20 cellular contexts compared by ENCODE assay signal in the genomic region with DNA sequence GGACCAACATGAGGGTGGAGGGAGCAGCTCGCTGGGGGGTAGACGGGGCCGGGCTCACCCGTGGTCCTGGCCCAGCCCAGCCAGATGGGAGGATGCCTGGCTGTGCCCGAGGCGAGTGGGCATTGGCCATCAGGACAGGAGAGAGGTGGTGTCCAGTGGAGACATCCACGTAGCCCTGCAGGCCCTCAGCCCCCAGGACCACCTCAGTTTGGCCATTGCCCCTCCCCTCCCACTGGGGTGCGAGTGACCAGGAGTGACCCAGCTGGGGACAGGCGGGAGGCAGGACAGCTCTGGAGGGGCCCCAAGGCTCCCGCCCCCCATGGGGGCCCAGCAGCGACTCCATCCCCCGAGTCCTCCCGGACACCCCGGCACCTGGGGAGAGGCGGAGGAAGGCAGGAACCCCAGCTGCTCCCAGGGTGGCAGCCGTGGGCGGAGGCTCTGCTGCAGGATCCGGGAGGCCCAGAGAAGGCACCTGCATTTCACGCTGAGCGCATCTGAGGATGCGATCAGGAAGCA. TPM values are rescaled to one million over a fixed set of nuclear protein-coding genes. Genes with fewer than 3 reads are reported as not detected.
DNase-seq lines count a peak whose midpoint lies in the region; ATAC-seq, FAIRE-seq and TF ChIP-seq lines count a peak whose summit lies in the region.
"Had no signal": no experiment of that assay in that cellular context is flagged by ENCODE, and none has a peak within 500 bp of the region (broad histone marks: within the 10 kb centered on the region; RNA-seq: fewer than 3 reads in every experiment).

No MANE protein-coding gene starts in this region.

- H3K9me1 ChIP-seq in K562 (ENCODE audit: control insufficient read depth, insufficient read depth, low read length) = no peaks in the 10 kb centered on the region

- TF ChIP-seq CTCF in right lobe of liver (IDR thresholded peaks at IDR 0.05) = no peak
- no peak for TF ChIP-seq CTCF in HepG2 (CRISPR knock-in tag; IDR thresholded peaks at IDR 0.05)
- no peak for TF ChIP-seq CTCF in K562 (IDR thresholded peaks at IDR 0.05 in 2 of 3, conservative IDR thresholded peaks at IDR 0.05 in 1 of 3; ENCODE audit: insufficient read depth in 2 of 3, low read depth in 1 of 3, low read length in 3 of 3)
- no peak for TF ChIP-seq CTCF in osteoblast (IDR thresholded peaks at IDR 0.05; ENCODE audit: extremely low read depth, low read depth, low read length)

- peak in 2 of 3 donors; percentile 12 to 52 for DNase-seq in right lobe of liver
- no peak for DNase-seq in HepG2 (ENCODE audit: low spot score)
- DNase-seq in K562 (ENCODE audit: extremely low read depth in 1 of 4, low spot score in 3 of 4) = no peak
- DNase-seq in osteoblast (ENCODE audit: insufficient read length, low spot score, missing footprints) = peak; percentile 84
- no peak for DNase-seq in NCI-H1436 (lab: John Stamatoyannopoulos, UW)
- no peak for DNase-seq in DMS153 (lab: John Stamatoyannopoulos, UW)
- DNase-seq: Calu3; CD4-positive, alpha-beta T cell; DMS79 treated with DMSO at 0.1 percent for 48 hours; GM23248; MG63; NCI-H1092; NCI-H1694; NCI-H510A treated with DMSO at 0.1 percent for 48 hours; NCI-H82; SHP77 treated with DMSO at 0.1 percent for 48 hours had no signal

- H2AFZ ChIP-seq in HepG2 (ENCODE audit: low read length) (no peak overlapping the region), K562 (ENCODE audit: low read depth, low read length) (no peak overlapping the region), osteoblast (ENCODE audit: low read length) (no peak overlapping the region)
- H2AFZ ChIP-seq: GM23248 had no signal

- intact Hi-C loops in right lobe of liver (cut with DNase I) (no loop called here), HepG2 (cut with micrococcal nuclease; ENCODE audit: unreplicated experiment) (no loop called here), K562 (cut with micrococcal nuclease) (no loop called here)

- H3K36me3 ChIP-seq in right lobe of liver (no peaks in the 10 kb centered on the region), HepG2 (replicated peaks in 1 of 2; ENCODE audit: control insufficient read depth in 1 of 2, insufficient read depth in 2 of 2, low read length in 2 of 2) (no peaks in the 10 kb centered on the region), K562 (ENCODE audit: control insufficient read depth, insufficient read depth, low read length) (no peaks in the 10 kb centered on the region), osteoblast (ENCODE audit: insufficient read depth, low read length) (no peaks in the 10 kb centered on the region)
- H3K36me3 ChIP-seq: MG63 had no signal

- CTCF ChIA-PET in HepG2 (lab: Yijun Ruan, JAX; ENCODE audit: low intra/inter-chr PET ratio, low total read pairs) (no interaction called here), K562 (lab: Yijun Ruan, JAX; ENCODE audit: low intra/inter-chr PET ratio) (no interaction called here)

- no peak for TF ChIP-seq POLR2A in right lobe of liver (IDR thresholded peaks at IDR 0.05)
- TF ChIP-seq POLR2A in HepG2 (IDR thresholded peaks at IDR 0.05; ENCODE audit: insufficient read depth in 1 of 2, low read depth in 2 of 2, low read length in 2 of 2) = no peak
- TF ChIP-seq POLR2A in K562 (conservative IDR thresholded peaks at IDR 0.05) = no peak

- no peaks in the 10 kb centered on the region for H4K20me1 ChIP-seq in HepG2 (ENCODE audit: insufficient read depth, low read length)
- no peaks in the 10 kb centered on the region for H4K20me1 ChIP-seq in K562 (replicated peaks; ENCODE audit: control insufficient read depth, insufficient read depth, low read length)
- H4K20me1 ChIP-seq in osteoblast (ENCODE audit: insufficient read depth, low read length) = no peaks in the 10 kb centered on the region

- no peak overlapping the region for H3K9ac ChIP-seq in HepG2 (ENCODE audit: insufficient read depth, low read depth, low read length)
- H3K9ac ChIP-seq in K562 (ENCODE audit: insufficient read depth in 1 of 2, low read depth in 2 of 2, low read length in 2 of 2) = peak overlapping the region in 1 of 2 experiments; percentile 64; a peak in 2 of 4 replicates
- H3K9ac ChIP-seq: GM23248 had no signal

- no peaks in the 10 kb centered on the region for H3K4me1 ChIP-seq in right lobe of liver
- peaks cover 16% of the 10 kb centered on the region for H3K4me1 ChIP-seq in HepG2 (ENCODE audit: insufficient read depth, low read length)
- peaks cover 13 to 84% of the 10 kb centered on the region in 2 experiments; a peak in 4 of 5 replicates for H3K4me1 ChIP-seq in K562 (replicated peaks in 1 of 2; ENCODE audit: control insufficient read depth in 2 of 2, insufficient read depth in 2 of 2, low read length in 2 of 2)
- H3K4me1 ChIP-seq in osteoblast (ENCODE audit: insufficient read depth, low read length) = peaks cover 8% of the 10 kb centered on the region

- H3K27me3 ChIP-seq in right lobe of liver (no peaks in the 10 kb centered on the region), HepG2 (ENCODE audit: control insufficient read depth in 1 of 2, insufficient read depth in 2 of 2, low read length in 2 of 2) (peaks cover under 1 to 6% of the 10 kb centered on the region in 2 experiments; a peak in 3 of 5 replicates), K562 (ENCODE audit: control insufficient read depth in 2 of 2, insufficient read depth in 2 of 2, low read length in 2 of 2) (no peaks in the 10 kb centered on the region), osteoblast (ENCODE audit: insufficient read depth, low read length) (no peaks in the 10 kb centered on the region)
- H3K27me3 ChIP-seq: MG63 had no signal

- no peaks in the 10 kb centered on the region for H3K79me2 ChIP-seq in HepG2 (ENCODE audit: insufficient read depth, low read length)
- H3K79me2 ChIP-seq in K562 (ENCODE audit: control insufficient read depth, insufficient read depth, low read length) = no peaks in the 10 kb centered on the region
- H3K79me2 ChIP-seq in osteoblast (ENCODE audit: insufficient read depth, low read length) = no peaks in the 10 kb centered on the region

- TF ChIP-seq EP300 in HepG2 (IDR thresholded peaks at IDR 0.05; ENCODE audit: low read depth in 2 of 2, low read length in 2 of 2) (no peak), HepG2 (CRISPR knock-in tag; IDR thresholded peaks at IDR 0.05; ENCODE audit: borderline replicate concordance) (no peak), K562 (IDR thresholded peaks at IDR 0.05; ENCODE audit: low read length) (no peak)

- POLR2A ChIA-PET in HepG2 (lab: Yijun Ruan, JAX) = interaction anchor here (1.9 kb wide), 1 partner anchor 10 kb away, joined by 7 read pairs; the partner anchor contains the start of gene ENTPD8
- POLR2A ChIA-PET in K562 (lab: Yijun Ruan, JAX) = interaction anchor here (1.0 to 1.2 kb wide), 2 partner anchors 10 to 110 kb away, joined by 3 read pairs; partner anchors contain the start of gene ENTPD8

- H3K27ac ChIP-seq in right lobe of liver (no peak overlapping the region), HepG2 (ENCODE audit: extremely low read length, insufficient read depth, low read length) (no peak overlapping the region), K562 (ENCODE audit: extremely low read depth, low read depth, low read length) (no peak overlapping the region), osteoblast (ENCODE audit: low read depth, low read length) (no peak overlapping the region)
- H3K27ac ChIP-seq: GM23248 had no signal

- WGBS in right lobe of liver (ENCODE audit: insufficient coverage, low coverage, low lambda C conversion rate, missing lambda C conversion rate) = 87% methylated on average over 3 of the region's 21 CpGs
- WGBS in HepG2 (ENCODE audit: low lambda C conversion rate) = 75% methylated on average over 7 of the region's 21 CpGs
- 36% methylated on average over 17 of the region's 21 CpGs for WGBS in K562 (ENCODE audit: insufficient coverage, low coverage, missing lambda C conversion rate)

- TF ChIP-seq RAD21 in HepG2 (CRISPR knock-in tag; IDR thresholded peaks at IDR 0.05) (no peak), K562 (CRISPR knock-in tag; conservative IDR thresholded peaks at IDR 0.05 in 1 of 2, IDR thresholded peaks at IDR 0.05 in 1 of 2) (no peak)

- FAIRE-seq in HepG2 (lab: Jason Lieb, UNC) (no peak), K562 (lab: Jason Lieb, UNC) (no peak)

- ATAC-seq in right lobe of liver (no peak), HepG2 (no peak), K562 (no peak), HG02571 (IDR thresholded peaks at IDR 0.05; ENCODE audit: unreplicated experiment) (no peak), GM18870 (IDR thresholded peaks at IDR 0.05; ENCODE audit: unreplicated experiment) (no peak)
- ATAC-seq: Panc1 had no signal

- H3K4me3 ChIP-seq in right lobe of liver (no peak overlapping the region), HepG2 (replicated peaks in 1 of 3; ENCODE audit: insufficient read depth in 1 of 3, low read depth in 2 of 3, low read length in 3 of 3) (no peak overlapping the region), K562 (no peak overlapping the region), osteoblast (ENCODE audit: insufficient read depth, low read length) (no peak overlapping the region)
- H3K4me3 ChIP-seq: GM23248, MG63 had no signal

- H3K4me2 ChIP-seq in HepG2 (ENCODE audit: low read depth, low read length) (no peak overlapping the region), K562 (ENCODE audit: insufficient read depth, low read length) (no peak overlapping the region), osteoblast (ENCODE audit: insufficient read depth, low read length) (no peak overlapping the region)

- H3K9me3 ChIP-seq in right lobe of liver (no peaks in the 10 kb centered on the region), HepG2 (ENCODE audit: low read length) (no peaks in the 10 kb centered on the region), K562 (replicated peaks; ENCODE audit: control insufficient read depth, insufficient read depth, low read depth, low read length) (no peaks in the 10 kb centered on the region), osteoblast (ENCODE audit: low read depth, low read length) (no peaks in the 10 kb centered on the region)
- H3K9me3 ChIP-seq: MG63 had no signal

- no TSS peak for BruUV-seq in HepG2 (replicated peaks; lab: Mats Ljungman, UMichigan)
- no TSS peak for BruUV-seq in K562 (replicated peaks; lab: Mats Ljungman, UMichigan)

- in situ Hi-C loops in HepG2 (cut with HindIII; ENCODE audit: extremely low pct_ligation_motif_present, low pct_unique_long_range_greater_than_20kb) (no loop called here), K562 (cut with MboI) (no loop called here)

RNA-seq across cellular contexts. Expression of gene NOXA1, which starts 8.3 kb away (rescaled TPM):
- total RNA-seq in right lobe of liver (1 to 10 TPM; 4.7 to 8.0 (median 5.7) TPM), HepG2 (2016; rRNA removed; fragmentation: Illumina TruSeq; extraction: Trizol) (0.63 and 1.2 TPM in 2 replicates), K562 (2014; rRNA removed) (0.33 and 0.50 TPM in 2 replicates), K562 (2014; rRNA removed; fragmentation: Illumina TruSeq; extraction: Trizol) (not detected in 2 replicates), K562 (2015; rRNA removed; fragmentation: Illumina TruSeq; extraction: Trizol) (0.07 TPM in 1 of 2 replicates, not detected in the other), K562 (2021) (0.63 and 1.2 TPM in 2 replicates), osteoblast (0.36 and 0.88 TPM in 2 replicates)
- 0.81 and 1.1 TPM in 2 replicates for total RNA-seq in HepG2 (2016; cell fraction: cytosol; rRNA removed; fragmentation: Illumina TruSeq; extraction: Trizol; ENCODE audit: low read depth)
- 0.82 and 1.9 TPM in 2 replicates for total RNA-seq in HepG2 (2016; cell fraction: insoluble cytoplasmic fraction; rRNA removed; fragmentation: Illumina TruSeq; extraction: Trizol)
- 0.46 and 1.00 TPM in 2 replicates for total RNA-seq in HepG2 (2016; cell fraction: membrane; rRNA removed; fragmentation: Illumina TruSeq; extraction: Trizol)
- 1.6 and 2.0 TPM in 2 replicates for total RNA-seq in HepG2 (2016; cell fraction: nucleus; rRNA removed; fragmentation: Illumina TruSeq; extraction: Trizol)
- polyA plus RNA-seq in HepG2 (2011; rRNA removed) (0.78 and 2.1 TPM in 2 replicates), K562 (2011; rRNA removed) (0.11 and 0.22 TPM in 2 replicates), K562 (2014; fragmentation: Illumina TruSeq; extraction: Trizol) (not detected in 2 replicates), K562 (2014; fragmentation: Nextera tagmentation; extraction: Ambion mirVana) (not detected), K562 (2014; rRNA removed) (0.20 and 0.50 TPM in 2 replicates)
- 0.53 and 1.0 TPM in 2 replicates for polyA plus RNA-seq in HepG2 (2011; cell fraction: cytosol; rRNA removed)
- polyA plus RNA-seq in HepG2 (2011; cell fraction: nucleus; rRNA removed) = 17.1 and 17.5 TPM in 2 replicates
- 0.76 and 1.0 TPM in 2 replicates for polyA plus RNA-seq in HepG2 (2012)
- 0.60 and 0.67 TPM in 2 replicates for polyA plus RNA-seq in HepG2 (2016; cell fraction: cytosol; fragmentation: Illumina TruSeq; extraction: Trizol; ENCODE audit: low read depth)
- polyA plus RNA-seq in HepG2 (2016; cell fraction: insoluble cytoplasmic fraction; fragmentation: Illumina TruSeq; extraction: Trizol; ENCODE audit: low read depth) = 0.39 and 0.46 TPM in 2 replicates
- 0.44 and 0.56 TPM in 2 replicates for polyA plus RNA-seq in HepG2 (2016; cell fraction: membrane; fragmentation: Illumina TruSeq; extraction: Trizol; ENCODE audit: low read depth)
- polyA plus RNA-seq in HepG2 (2016; cell fraction: nucleus; fragmentation: Illumina TruSeq; extraction: Trizol; ENCODE audit: insufficient read depth, low read depth) = 3.7 and 3.8 TPM in 2 replicates
- polyA minus RNA-seq in HepG2 (2011; rRNA and poly(A)+ RNA removed; ENCODE audit: low replicate concordance) = 0.44 and 0.61 TPM in 2 replicates
- polyA minus RNA-seq in HepG2 (2011; cell fraction: cytosol; rRNA and poly(A)+ RNA removed) = 0.44 TPM in 1 of 2 replicates, not detected in the other
- polyA minus RNA-seq in HepG2 (2011; cell fraction: nucleus; rRNA and poly(A)+ RNA removed) = 1.8 and 3.4 TPM in 2 replicates
- 0.25 and 0.97 TPM in 2 replicates for total RNA-seq in K562 (2011; cell fraction: chromatin; rRNA removed; ENCODE audit: low replicate concordance)
- 1.6 and 1.8 TPM in 2 replicates for total RNA-seq in K562 (2011; cell fraction: nucleolus; rRNA removed)
- total RNA-seq in K562 (2011; cell fraction: nucleoplasm; rRNA removed) = 0.69 and 0.88 TPM in 2 replicates
- 0.13 and 0.36 TPM in 2 replicates for polyA plus RNA-seq in K562 (2011; cell fraction: cytosol; rRNA removed)
- polyA plus RNA-seq in K562 (2011; cell fraction: nucleus; rRNA removed) = 2.8 and 4.7 TPM in 2 replicates
- 0.34 and 2.4 TPM in 2 replicates for polyA plus RNA-seq in K562 (2012)
- polyA minus RNA-seq in K562 (2011; rRNA and poly(A)+ RNA removed) = not detected in 2 replicates
- polyA minus RNA-seq in K562 (2011; cell fraction: cytosol; rRNA and poly(A)+ RNA removed) = not detected in 2 replicates
- 0.81 and 1.00 TPM in 2 replicates for polyA minus RNA-seq in K562 (2011; cell fraction: nucleus; rRNA and poly(A)+ RNA removed)
- total RNA-seq: G401 had no signal

RNA-seq across cellular contexts. Expression of gene EXD3, which starts 8.5 kb away (rescaled TPM):
- total RNA-seq in right lobe of liver (10 to 100 TPM in 3 of 6 experiments, 1 to 10 TPM in 3; 3.3 to 14.4 (median 10.6) TPM), HepG2 (2016; rRNA removed; fragmentation: Illumina TruSeq; extraction: Trizol) (1.3 and 2.7 TPM in 2 replicates), K562 (2014; rRNA removed) (6.5 and 6.7 TPM in 2 replicates), K562 (2014; rRNA removed; fragmentation: Illumina TruSeq; extraction: Trizol) (1.3 and 1.5 TPM in 2 replicates), K562 (2015; rRNA removed; fragmentation: Illumina TruSeq; extraction: Trizol) (3.3 and 3.4 TPM in 2 replicates), K562 (2021) (11.7 and 12.5 TPM in 2 replicates), osteoblast (7.6 and 10.0 TPM in 2 replicates)
- total RNA-seq in HepG2 (2016; cell fraction: cytosol; rRNA removed; fragmentation: Illumina TruSeq; extraction: Trizol; ENCODE audit: low read depth) = 1.1 and 1.7 TPM in 2 replicates
- total RNA-seq in HepG2 (2016; cell fraction: insoluble cytoplasmic fraction; rRNA removed; fragmentation: Illumina TruSeq; extraction: Trizol) = 1.3 and 3.1 TPM in 2 replicates
- 1.6 and 2.4 TPM in 2 replicates for total RNA-seq in HepG2 (2016; cell fraction: membrane; rRNA removed; fragmentation: Illumina TruSeq; extraction: Trizol)
- 3.0 and 3.1 TPM in 2 replicates for total RNA-seq in HepG2 (2016; cell fraction: nucleus; rRNA removed; fragmentation: Illumina TruSeq; extraction: Trizol)
- polyA plus RNA-seq in HepG2 (2011; rRNA removed) (4.8 and 9.1 TPM in 2 replicates), K562 (2011; rRNA removed) (3.9 and 8.0 TPM in 2 replicates), K562 (2014; fragmentation: Illumina TruSeq; extraction: Trizol) (5.6 and 8.5 TPM in 2 replicates), K562 (2014; fragmentation: Nextera tagmentation; extraction: Ambion mirVana) (under 1 TPM; 0.29 to 0.35 TPM), K562 (2014; rRNA removed) (8.6 and 10.2 TPM in 2 replicates)
- polyA plus RNA-seq in HepG2 (2011; cell fraction: cytosol; rRNA removed) = 1.6 and 3.2 TPM in 2 replicates
- polyA plus RNA-seq in HepG2 (2011; cell fraction: nucleus; rRNA removed) = 82.5 and 82.6 TPM in 2 replicates
- polyA plus RNA-seq in HepG2 (2012) = 4.7 and 9.6 TPM in 2 replicates
- polyA plus RNA-seq in HepG2 (2016; cell fraction: cytosol; fragmentation: Illumina TruSeq; extraction: Trizol; ENCODE audit: low read depth) = 3.8 and 4.6 TPM in 2 replicates
- 2.3 and 2.8 TPM in 2 replicates for polyA plus RNA-seq in HepG2 (2016; cell fraction: insoluble cytoplasmic fraction; fragmentation: Illumina TruSeq; extraction: Trizol; ENCODE audit: low read depth)
- 5.3 and 6.7 TPM in 2 replicates for polyA plus RNA-seq in HepG2 (2016; cell fraction: membrane; fragmentation: Illumina TruSeq; extraction: Trizol; ENCODE audit: low read depth)
- polyA plus RNA-seq in HepG2 (2016; cell fraction: nucleus; fragmentation: Illumina TruSeq; extraction: Trizol; ENCODE audit: insufficient read depth, low read depth) = 8.9 and 9.7 TPM in 2 replicates
- polyA minus RNA-seq in HepG2 (2011; rRNA and poly(A)+ RNA removed; ENCODE audit: low replicate concordance) = 3.4 and 4.2 TPM in 2 replicates
- polyA minus RNA-seq in HepG2 (2011; cell fraction: cytosol; rRNA and poly(A)+ RNA removed) = 0.62 and 2.6 TPM in 2 replicates
- polyA minus RNA-seq in HepG2 (2011; cell fraction: nucleus; rRNA and poly(A)+ RNA removed) = 6.6 and 9.0 TPM in 2 replicates
- total RNA-seq in K562 (2011; cell fraction: chromatin; rRNA removed; ENCODE audit: low replicate concordance) = 17.3 and 38.8 TPM in 2 replicates
- 26.5 and 29.7 TPM in 2 replicates for total RNA-seq in K562 (2011; cell fraction: nucleolus; rRNA removed)
- 17.2 and 17.5 TPM in 2 replicates for total RNA-seq in K562 (2011; cell fraction: nucleoplasm; rRNA removed)
- 5.1 and 8.7 TPM in 2 replicates for polyA plus RNA-seq in K562 (2011; cell fraction: cytosol; rRNA removed)
- polyA plus RNA-seq in K562 (2011; cell fraction: nucleus; rRNA removed) = 60.2 and 73.6 TPM in 2 replicates
- 7.9 and 18.3 TPM in 2 replicates for polyA plus RNA-seq in K562 (2012)
- polyA minus RNA-seq in K562 (2011; rRNA and poly(A)+ RNA removed) = 2.0 and 3.0 TPM in 2 replicates
- 2.3 and 5.6 TPM in 2 replicates for polyA minus RNA-seq in K562 (2011; cell fraction: cytosol; rRNA and poly(A)+ RNA removed)
- polyA minus RNA-seq in K562 (2011; cell fraction: nucleus; rRNA and poly(A)+ RNA removed) = 6.2 and 8.9 TPM in 2 replicates

RNA-seq across cellular contexts. Expression of gene ENTPD8, which starts 9.7 kb away (rescaled TPM):
- total RNA-seq in right lobe of liver = 10 to 100 TPM in 2 of 6 experiments, 1 to 10 TPM in 4; 3.3 to 11.5 (median 7.5) TPM
- total RNA-seq in HepG2 (2016; rRNA removed; fragmentation: Illumina TruSeq; extraction: Trizol) = 0.21 and 0.44 TPM in 2 replicates
- 0.09 and 0.20 TPM in 2 replicates for total RNA-seq in HepG2 (2016; cell fraction: cytosol; rRNA removed; fragmentation: Illumina TruSeq; extraction: Trizol; ENCODE audit: low read depth)
- total RNA-seq in HepG2 (2016; cell fraction: insoluble cytoplasmic fraction; rRNA removed; fragmentation: Illumina TruSeq; extraction: Trizol) = 0.33 and 0.43 TPM in 2 replicates
- 0.21 and 0.37 TPM in 2 replicates for total RNA-seq in HepG2 (2016; cell fraction: membrane; rRNA removed; fragmentation: Illumina TruSeq; extraction: Trizol)
- total RNA-seq in HepG2 (2016; cell fraction: nucleus; rRNA removed; fragmentation: Illumina TruSeq; extraction: Trizol) = 0.28 and 0.34 TPM in 2 replicates
- 0.26 and 0.38 TPM in 2 replicates for polyA plus RNA-seq in HepG2 (2011; rRNA removed)
- polyA plus RNA-seq in HepG2 (2011; cell fraction: cytosol; rRNA removed) = 0.21 and 0.30 TPM in 2 replicates
- polyA plus RNA-seq in HepG2 (2011; cell fraction: nucleus; rRNA removed) = 3.0 and 3.2 TPM in 2 replicates
- polyA plus RNA-seq in HepG2 (2012) = 0.35 and 0.44 TPM in 2 replicates
- 0.05 and 0.14 TPM in 2 replicates for polyA plus RNA-seq in HepG2 (2016; cell fraction: cytosol; fragmentation: Illumina TruSeq; extraction: Trizol; ENCODE audit: low read depth)
- 0.25 TPM in 1 of 2 replicates, not detected in the other for polyA plus RNA-seq in HepG2 (2016; cell fraction: insoluble cytoplasmic fraction; fragmentation: Illumina TruSeq; extraction: Trizol; ENCODE audit: low read depth)
- 0.08 and 0.15 TPM in 2 replicates for polyA plus RNA-seq in HepG2 (2016; cell fraction: membrane; fragmentation: Illumina TruSeq; extraction: Trizol; ENCODE audit: low read depth)
- polyA plus RNA-seq in HepG2 (2016; cell fraction: nucleus; fragmentation: Illumina TruSeq; extraction: Trizol; ENCODE audit: insufficient read depth, low read depth) = 0.79 and 0.97 TPM in 2 replicates
- polyA minus RNA-seq in HepG2 (2011; rRNA and poly(A)+ RNA removed; ENCODE audit: low replicate concordance) = 0.26 TPM in 1 of 2 replicates, not detected in the other
- polyA minus RNA-seq in HepG2 (2011; cell fraction: cytosol; rRNA and poly(A)+ RNA removed) = not detected in 2 replicates
- polyA minus RNA-seq in HepG2 (2011; cell fraction: nucleus; rRNA and poly(A)+ RNA removed) = 0.26 and 0.37 TPM in 2 replicates
- 0.23 and 0.67 TPM in 2 replicates for total RNA-seq in K562 (2011; cell fraction: chromatin; rRNA removed; ENCODE audit: low replicate concordance)
- total RNA-seq in K562 (2011; cell fraction: nucleolus; rRNA removed) = 0.50 and 0.53 TPM in 2 replicates
- total RNA-seq in K562 (2011; cell fraction: nucleoplasm; rRNA removed) = 0.22 TPM in 1 of 2 replicates, not detected in the other
- total RNA-seq in K562 (2014; rRNA removed) = 0.16 and 0.27 TPM in 2 replicates
- total RNA-seq in K562 (2014; rRNA removed; fragmentation: Illumina TruSeq; extraction: Trizol) = not detected in 2 replicates
- 0.08 TPM in 1 of 2 replicates, not detected in the other for total RNA-seq in K562 (2015; rRNA removed; fragmentation: Illumina TruSeq; extraction: Trizol)
- 0.13 and 0.18 TPM in 2 replicates for total RNA-seq in K562 (2021)
- polyA plus RNA-seq in K562 (2011; rRNA removed) = 0.06 and 0.11 TPM in 2 replicates
- polyA plus RNA-seq in K562 (2011; cell fraction: cytosol; rRNA removed) = 0.04 and 0.27 TPM in 2 replicates
- polyA plus RNA-seq in K562 (2011; cell fraction: nucleus; rRNA removed) = 0.63 and 1.0 TPM in 2 replicates
- 0.12 and 0.16 TPM in 2 replicates for polyA plus RNA-seq in K562 (2012)
- polyA plus RNA-seq in K562 (2014; fragmentation: Illumina TruSeq; extraction: Trizol) = 0.07 TPM in 1 of 2 replicates, not detected in the other
- polyA plus RNA-seq in K562 (2014; fragmentation: Nextera tagmentation; extraction: Ambion mirVana) = not detected
- 0.20 TPM in 1 of 2 replicates, not detected in the other for polyA plus RNA-seq in K562 (2014; rRNA removed)
- polyA minus RNA-seq in K562 (2011; rRNA and poly(A)+ RNA removed) = not detected in 2 replicates
- not detected in 2 replicates for polyA minus RNA-seq in K562 (2011; cell fraction: cytosol; rRNA and poly(A)+ RNA removed)
- 0.13 and 0.22 TPM in 2 replicates for polyA minus RNA-seq in K562 (2011; cell fraction: nucleus; rRNA and poly(A)+ RNA removed)
- not detected in 2 replicates for total RNA-seq in osteoblast
- total RNA-seq: CD4-positive, alpha-beta T cell; GM23248 had no signal
- polyA plus RNA-seq: GM23248 had no signal

RNA-seq across cellular contexts. Expression of gene NSMF, which starts 27.7 kb away (rescaled TPM):
- 10 to 100 TPM; 15.6 to 55.4 (median 20.1) TPM for total RNA-seq in right lobe of liver
- total RNA-seq in HepG2 (2016; rRNA removed; fragmentation: Illumina TruSeq; extraction: Trizol) = 38.3 and 44.3 TPM in 2 replicates
- total RNA-seq in HepG2 (2016; cell fraction: cytosol; rRNA removed; fragmentation: Illumina TruSeq; extraction: Trizol; ENCODE audit: low read depth) = 35.6 and 45.0 TPM in 2 replicates
- total RNA-seq in HepG2 (2016; cell fraction: insoluble cytoplasmic fraction; rRNA removed; fragmentation: Illumina TruSeq; extraction: Trizol) = 31.9 and 43.2 TPM in 2 replicates
- 88.7 and 95.2 TPM in 2 replicates for total RNA-seq in HepG2 (2016; cell fraction: membrane; rRNA removed; fragmentation: Illumina TruSeq; extraction: Trizol)
- total RNA-seq in HepG2 (2016; cell fraction: nucleus; rRNA removed; fragmentation: Illumina TruSeq; extraction: Trizol) = 47.8 and 56.5 TPM in 2 replicates
- 183 and 271 TPM in 2 replicates for polyA plus RNA-seq in HepG2 (2011; rRNA removed)
- polyA plus RNA-seq in HepG2 (2011; cell fraction: cytosol; rRNA removed) = 147 and 184 TPM in 2 replicates
- polyA plus RNA-seq in HepG2 (2011; cell fraction: nucleus; rRNA removed) = 1,153 and 1,227 TPM in 2 replicates
- 143 and 184 TPM in 2 replicates for polyA plus RNA-seq in HepG2 (2012)
- polyA plus RNA-seq in HepG2 (2016; cell fraction: cytosol; fragmentation: Illumina TruSeq; extraction: Trizol; ENCODE audit: low read depth) = 80.1 and 97.0 TPM in 2 replicates
- 62.3 and 80.0 TPM in 2 replicates for polyA plus RNA-seq in HepG2 (2016; cell fraction: insoluble cytoplasmic fraction; fragmentation: Illumina TruSeq; extraction: Trizol; ENCODE audit: low read depth)
- 159 and 160 TPM in 2 replicates for polyA plus RNA-seq in HepG2 (2016; cell fraction: membrane; fragmentation: Illumina TruSeq; extraction: Trizol; ENCODE audit: low read depth)
- polyA plus RNA-seq in HepG2 (2016; cell fraction: nucleus; fragmentation: Illumina TruSeq; extraction: Trizol; ENCODE audit: insufficient read depth, low read depth) = 179 and 193 TPM in 2 replicates
- polyA minus RNA-seq in HepG2 (2011; rRNA and poly(A)+ RNA removed; ENCODE audit: low replicate concordance) = 64.9 and 155 TPM in 2 replicates
- 76.5 and 105 TPM in 2 replicates for polyA minus RNA-seq in HepG2 (2011; cell fraction: cytosol; rRNA and poly(A)+ RNA removed)
- polyA minus RNA-seq in HepG2 (2011; cell fraction: nucleus; rRNA and poly(A)+ RNA removed) = 147 and 159 TPM in 2 replicates
- total RNA-seq in K562 (2011; cell fraction: chromatin; rRNA removed; ENCODE audit: low replicate concordance) = 47.6 and 128 TPM in 2 replicates
- total RNA-seq in K562 (2011; cell fraction: nucleolus; rRNA removed) = 87.2 and 93.1 TPM in 2 replicates
- total RNA-seq in K562 (2011; cell fraction: nucleoplasm; rRNA removed) = 47.3 and 58.7 TPM in 2 replicates
- total RNA-seq in K562 (2014; rRNA removed) = 49.2 and 60.0 TPM in 2 replicates
- 24.4 and 29.3 TPM in 2 replicates for total RNA-seq in K562 (2014; rRNA removed; fragmentation: Illumina TruSeq; extraction: Trizol)
- total RNA-seq in K562 (2015; rRNA removed; fragmentation: Illumina TruSeq; extraction: Trizol) = 28.2 and 29.1 TPM in 2 replicates
- total RNA-seq in K562 (2021) = 72.0 and 74.5 TPM in 2 replicates
- 44.9 and 71.8 TPM in 2 replicates for polyA plus RNA-seq in K562 (2011; rRNA removed)
- polyA plus RNA-seq in K562 (2011; cell fraction: cytosol; rRNA removed) = 59.2 and 114 TPM in 2 replicates
- polyA plus RNA-seq in K562 (2011; cell fraction: nucleus; rRNA removed) = 244 and 400 TPM in 2 replicates
- 38.5 and 48.2 TPM in 2 replicates for polyA plus RNA-seq in K562 (2012)
- polyA plus RNA-seq in K562 (2014; fragmentation: Illumina TruSeq; extraction: Trizol) = 26.4 and 44.1 TPM in 2 replicates
- polyA plus RNA-seq in K562 (2014; fragmentation: Nextera tagmentation; extraction: Ambion mirVana) = under 1 TPM; 0.20 to 0.42 TPM
- polyA plus RNA-seq in K562 (2014; rRNA removed) = 76.3 and 82.7 TPM in 2 replicates
- 25.2 and 31.9 TPM in 2 replicates for polyA minus RNA-seq in K562 (2011; rRNA and poly(A)+ RNA removed)
- polyA minus RNA-seq in K562 (2011; cell fraction: cytosol; rRNA and poly(A)+ RNA removed) = 37.7 and 44.3 TPM in 2 replicates
- polyA minus RNA-seq in K562 (2011; cell fraction: nucleus; rRNA and poly(A)+ RNA removed) = 47.9 and 59.5 TPM in 2 replicates
- 19.2 and 22.4 TPM in 2 replicates for total RNA-seq in osteoblast

Comparison
In these comparisons a context has a peak if more than half of its experiments do, and no peak if none do; other contexts are left out.
1. DNase-seq: peak in right lobe of liver (2 of 3) and osteoblast (single experiment); none in HepG2 (single experiment), K562 (0 of 4), NCI-H1436 (single experiment) and DMS153 (single experiment).